Comparison of ENCODE assay signal across 28 cellular contexts in the genomic region with DNA sequence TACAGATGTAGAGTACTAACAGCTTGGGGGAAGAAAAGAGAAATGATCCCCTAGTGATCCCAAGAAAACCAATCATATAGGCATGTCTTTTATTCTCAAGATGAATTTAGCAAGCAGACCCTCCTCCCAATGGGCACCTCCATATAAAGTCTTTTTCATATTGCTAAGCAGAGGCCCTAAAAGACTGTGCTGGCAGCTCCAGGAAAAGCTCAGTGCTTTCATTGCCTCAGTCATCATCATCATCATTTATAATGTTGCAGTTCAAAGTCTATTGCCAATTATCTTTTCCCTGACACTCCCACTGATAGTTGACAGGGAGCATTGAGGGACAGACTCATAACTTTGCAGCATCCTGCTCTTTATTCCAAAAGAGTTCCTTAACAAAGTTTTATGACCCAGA.
A peak's percentile ranks its signal among the peaks of the same experiment; 100 is the strongest.
DNase-seq lines count a peak whose midpoint lies in the region; ATAC-seq and TF ChIP-seq lines count a peak whose summit lies in the region.
"Had no signal": no experiment of that assay in that cellular context is flagged by ENCODE, and none has a peak within 500 bp of the region (broad histone marks: within the 10 kb centered on the region; RNA-seq: fewer than 3 reads in every experiment).

No MANE protein-coding gene starts in this region.

- H3K36me3 ChIP-seq in effector memory CD4-positive, alpha-beta T cell (ENCODE audit: control insufficient read depth, insufficient read depth, low read length): peaks cover 34% of the 10 kb centered on the region
- H3K36me3 ChIP-seq: tibial nerve had no signal

- no peak overlapping the region for H3K4me3 Mint-ChIP-seq in activated naive CD4-positive, alpha-beta T cell treated with anti-CD3 and anti-CD28 coated beads, Interleukin-2, amount 50 U/mL, for 24 hours
- no peak overlapping the region for H3K4me3 Mint-ChIP-seq in activated naive CD4-positive, alpha-beta T cell treated with anti-CD3 and anti-CD28 coated beads, Interleukin-2, amount 10 ng/mL, durations not matched to agents 7 days and 5 days
- no peak overlapping the region for H3K4me3 Mint-ChIP-seq in stimulated activated naive B cell treated with anti-CD40 and anti-IgM and Interleukin-4, amounts not matched to agents 10 μg/mL and 1 μg/mL and 100 μg/mL, for 72 hours
- H3K4me3 Mint-ChIP-seq: T-helper 1 cell treated with Interleukin-12 subunit alpha and Interleukin-12 subunit beta and Interleukin-4 antibody, amounts not matched to agents 30 μg/mL and 1 μg/mL, for 36 hours had no signal

- TF ChIP-seq CTCF in coronary artery (IDR thresholded peaks at IDR 0.05): no peak

- H3K4me1 ChIP-seq in effector memory CD4-positive, alpha-beta T cell (ENCODE audit: control insufficient read depth, insufficient read depth, low read length, poor library complexity, severe bottlenecking): peaks cover 52% of the 10 kb centered on the region
- H3K4me1 ChIP-seq: Caco-2, right atrium auricular region had no signal

- peak overlapping the region; percentile 80 for H3K27ac Mint-ChIP-seq in activated naive CD4-positive, alpha-beta T cell treated with anti-CD3 and anti-CD28 coated beads, Interleukin-2, amount 50 U/mL, for 24 hours
- H3K27ac Mint-ChIP-seq in activated naive CD4-positive, alpha-beta T cell treated with anti-CD3 and anti-CD28 coated beads, Interleukin-2, amount 10 ng/mL, durations not matched to agents 7 days and 5 days: no peak overlapping the region
- H3K27ac Mint-ChIP-seq in stimulated activated naive B cell treated with anti-CD40 and anti-IgM and Interleukin-4, amounts not matched to agents 10 μg/mL and 1 μg/mL and 100 μg/mL, for 72 hours: peak overlapping the region; percentile 89
- H3K27ac Mint-ChIP-seq: T-helper 1 cell treated with Interleukin-12 subunit alpha and Interleukin-12 subunit beta and Interleukin-4 antibody, amounts not matched to agents 30 μg/mL and 1 μg/mL, for 36 hours had no signal

- no peak for DNase-seq in activated naive CD4-positive, alpha-beta T cell treated with anti-CD3 and anti-CD28 coated beads, Interleukin-2, amount 10 ng/mL, durations not matched to agents 7 days and 5 days
- DNase-seq in NCI-H69 (lab: John Stamatoyannopoulos, UW) (peak; percentile 11), NCI-H345 treated with DMSO at 0.1 percent for 48 hours (lab: John Stamatoyannopoulos, UW; ENCODE audit: unreplicated experiment) (no peak), coronary artery (ENCODE audit: low spot score) (no peak)
- DNase-seq in effector memory CD4-positive, alpha-beta T cell: no peak
- DNase-seq in stimulated activated naive B cell treated with anti-CD40 and anti-IgM and Interleukin-4, amounts not matched to agents 10 μg/mL and 1 μg/mL and 100 μg/mL, for 72 hours: no peak
- DNase-seq in stimulated activated naive CD4-positive, alpha-beta T cell treated with Interleukin-2 at 50 U/mL for 16 hours (lab: John Stamatoyannopoulos, UW): no peak
- DNase-seq: activated CD4-positive, CD25-positive, alpha-beta regulatory T cell treated with anti-CD3 and anti-CD28 coated beads, Interleukin-2, amount 50 U/mL, for 72 hours; activated CD8-positive, alpha-beta memory T cell treated with anti-CD3 and anti-CD28 coated beads for 24 hours; activated naive CD4-positive, alpha-beta T cell; Caco-2; DMS53; GM23248; hypothalamus; Kasumi-1; NCI-H1417 treated with DMSO at 0.1 percent for 48 hours; NCI-H2081; NCI-H526; NK-92 treated with Interleukin-12 subunit alpha and Interleukin-12 subunit beta, amount 100 ng/mL, for 24 hours; PC-3; posterior cingulate gyrus; spleen; stimulated activated CD4-positive, alpha-beta T cell treated with anti-CD3 and anti-CD28 coated beads, Interleukin-2, amount 100 ng/mL, for 24 hours had no signal

- H3K4me3 ChIP-seq in effector memory CD4-positive, alpha-beta T cell (ENCODE audit: insufficient read depth, low read depth, low read length, poor library complexity, severe bottlenecking): no peak overlapping the region
- H3K4me3 ChIP-seq in coronary artery: no peak overlapping the region
- H3K4me3 ChIP-seq: GM23248, lung, right atrium auricular region, spleen, tibial nerve had no signal

- no peaks in the 10 kb centered on the region for H3K27me3 ChIP-seq in effector memory CD4-positive, alpha-beta T cell (replicated peaks; ENCODE audit: control insufficient read depth, insufficient read depth, low read length, poor library complexity, severe bottlenecking)
- H3K27me3 ChIP-seq: right atrium auricular region, spleen, tibial nerve had no signal

- no peaks in the 10 kb centered on the region for H3K9me3 Mint-ChIP-seq in activated naive CD4-positive, alpha-beta T cell treated with anti-CD3 and anti-CD28 coated beads, Interleukin-2, amount 50 U/mL, for 24 hours
- no peaks in the 10 kb centered on the region for H3K9me3 Mint-ChIP-seq in activated naive CD4-positive, alpha-beta T cell treated with anti-CD3 and anti-CD28 coated beads, Interleukin-2, amount 10 ng/mL, durations not matched to agents 7 days and 5 days
- H3K9me3 Mint-ChIP-seq in stimulated activated naive B cell treated with anti-CD40 and anti-IgM and Interleukin-4, amounts not matched to agents 10 μg/mL and 1 μg/mL and 100 μg/mL, for 72 hours: no peaks in the 10 kb centered on the region
- H3K9me3 Mint-ChIP-seq: T-helper 1 cell treated with Interleukin-12 subunit alpha and Interleukin-12 subunit beta and Interleukin-4 antibody, amounts not matched to agents 30 μg/mL and 1 μg/mL, for 36 hours had no signal

- ATAC-seq in stimulated activated naive B cell treated with anti-CD40 and anti-IgM and Interleukin-4, amounts not matched to agents 10 μg/mL and 1 μg/mL and 100 μg/mL, for 72 hours (replicated peaks): no peak
- ATAC-seq: PC-3 had no signal

- H3K27me3 Mint-ChIP-seq in activated naive CD4-positive, alpha-beta T cell treated with anti-CD3 and anti-CD28 coated beads, Interleukin-2, amount 50 U/mL, for 24 hours: no peaks in the 10 kb centered on the region
- H3K27me3 Mint-ChIP-seq in activated naive CD4-positive, alpha-beta T cell treated with anti-CD3 and anti-CD28 coated beads, Interleukin-2, amount 10 ng/mL, durations not matched to agents 7 days and 5 days: no peaks in the 10 kb centered on the region
- H3K27me3 Mint-ChIP-seq in stimulated activated naive B cell treated with anti-CD40 and anti-IgM and Interleukin-4, amounts not matched to agents 10 μg/mL and 1 μg/mL and 100 μg/mL, for 72 hours: no peaks in the 10 kb centered on the region

- no peaks in the 10 kb centered on the region for H3K9me3 ChIP-seq in effector memory CD4-positive, alpha-beta T cell (ENCODE audit: control insufficient read depth, low read length)
- H3K9me3 ChIP-seq: Caco-2, right atrium auricular region, spleen, tibial nerve had no signal

- peak overlapping the region; percentile 89 for H3K27ac ChIP-seq in effector memory CD4-positive, alpha-beta T cell (ENCODE audit: insufficient read depth, low read length, poor library complexity, severe bottlenecking)
- no peak overlapping the region for H3K27ac ChIP-seq in coronary artery
- H3K27ac ChIP-seq: GM23248, right atrium auricular region, tibial nerve had no signal

- CTCF ChIA-PET in activated naive CD4-positive, alpha-beta T cell treated with anti-CD3 and anti-CD28 coated beads, Interleukin-2, amount 10 ng/mL, durations not matched to agents 7 days and 5 days (lab: Charles Lee): interaction anchor here (0.8 to 2.5 kb wide), 3 partner anchors 28 to 93 kb away, joined by 3 to 8 read pairs (median 4); no protein-coding TSS in a partner anchor

- peaks cover 34% of the 10 kb centered on the region for H3K36me3 Mint-ChIP-seq in activated naive CD4-positive, alpha-beta T cell treated with anti-CD3 and anti-CD28 coated beads, Interleukin-2, amount 50 U/mL, for 24 hours
- peaks cover 54% of the 10 kb centered on the region for H3K36me3 Mint-ChIP-seq in activated naive CD4-positive, alpha-beta T cell treated with anti-CD3 and anti-CD28 coated beads, Interleukin-2, amount 10 ng/mL, durations not matched to agents 7 days and 5 days
- H3K36me3 Mint-ChIP-seq in stimulated activated naive B cell treated with anti-CD40 and anti-IgM and Interleukin-4, amounts not matched to agents 10 μg/mL and 1 μg/mL and 100 μg/mL, for 72 hours: peaks cover 52 to 68% of the 10 kb centered on the region in 2 donors

- H3K4me1 Mint-ChIP-seq in activated naive CD4-positive, alpha-beta T cell treated with anti-CD3 and anti-CD28 coated beads, Interleukin-2, amount 50 U/mL, for 24 hours: peaks cover 92% of the 10 kb centered on the region
- H3K4me1 Mint-ChIP-seq in activated naive CD4-positive, alpha-beta T cell treated with anti-CD3 and anti-CD28 coated beads, Interleukin-2, amount 10 ng/mL, durations not matched to agents 7 days and 5 days: peaks cover 75% of the 10 kb centered on the region
- H3K4me1 Mint-ChIP-seq in stimulated activated naive B cell treated with anti-CD40 and anti-IgM and Interleukin-4, amounts not matched to agents 10 μg/mL and 1 μg/mL and 100 μg/mL, for 72 hours: peaks cover 52 to 81% of the 10 kb centered on the region in 2 donors
